In genomic region chr3:66398228-66399025, GRCh38 we compare ENCODE assay signal across 11 cellular contexts.
DNase-seq lines count a peak whose midpoint lies in the region; ATAC-seq and TF ChIP-seq lines count a peak whose summit lies in the region.
"Had no signal": no experiment of that assay in that cellular context is flagged by ENCODE, and none has a peak within 500 bp of the region (broad histone marks: within the 10 kb centered on the region; RNA-seq: fewer than 3 reads in every experiment).

No MANE protein-coding gene starts in this region.

- peaks cover 25% of the 10 kb centered on the region for H3K4me1 Mint-ChIP-seq in stimulated activated effector memory CD8-positive, alpha-beta T cell treated with anti-CD3 and anti-CD28 coated beads, Interleukin-12 subunit alpha, Interleukin-12 subunit beta, amount 100 ng/mL, for 72 hours

- peak overlapping the region; percentile 69 for H3K27ac Mint-ChIP-seq in stimulated activated effector memory CD8-positive, alpha-beta T cell treated with anti-CD3 and anti-CD28 coated beads, Interleukin-12 subunit alpha, Interleukin-12 subunit beta, amount 100 ng/mL, for 72 hours

- peak overlapping the region; percentile 35 for H3K27ac ChIP-seq in RWPE1

- H3K4me3 Mint-ChIP-seq in stimulated activated effector memory CD8-positive, alpha-beta T cell treated with anti-CD3 and anti-CD28 coated beads, Interleukin-12 subunit alpha, Interleukin-12 subunit beta, amount 100 ng/mL, for 72 hours = no peak overlapping the region

- CTCF ChIA-PET in RWPE1 (lab: Yijun Ruan, JAX) = interaction anchor here (0.6 to 1.1 kb wide), 3 partner anchors 9 to 1606 kb away, joined by 3 read pairs; no protein-coding TSS in a partner anchor

- no peak for TF ChIP-seq CTCF in RWPE1 (conservative IDR thresholded peaks at IDR 0.05; ENCODE audit: low read depth)
- no peak for TF ChIP-seq CTCF in fibroblast of mammary gland (conservative IDR thresholded peaks at IDR 0.05; ENCODE audit: control insufficient read depth, insufficient read depth, low read depth, low read length)

- no peaks in the 10 kb centered on the region for H3K9me3 Mint-ChIP-seq in stimulated activated effector memory CD8-positive, alpha-beta T cell treated with anti-CD3 and anti-CD28 coated beads, Interleukin-12 subunit alpha, Interleukin-12 subunit beta, amount 100 ng/mL, for 72 hours

- DNase-seq in NCI-H748 (lab: John Stamatoyannopoulos, UW; ENCODE audit: unreplicated experiment) (peak; percentile 23), NCI-H748 treated with DMSO at 0.1 percent for 48 hours (lab: John Stamatoyannopoulos, UW) (no peak), RWPE1 (ENCODE audit: low spot score) (no peak), fibroblast of mammary gland (ENCODE audit: low read depth) (peak; percentile 33), GF-D8 (lab: John Stamatoyannopoulos, UW) (no peak)
- no peak for DNase-seq in stimulated activated effector memory CD8-positive, alpha-beta T cell treated with anti-CD3 and anti-CD28 coated beads, Interleukin-12 subunit alpha, Interleukin-12 subunit beta, amount 100 ng/mL, for 72 hours (ENCODE audit: low spot score in 2 of 2)
- DNase-seq: activated CD4-positive, CD25-positive, alpha-beta regulatory T cell; occipital lobe had no signal

- no peak overlapping the region for H3K4me3 ChIP-seq in fibroblast of mammary gland (ENCODE audit: control insufficient read depth, low read depth, low read length)
- H3K4me3 ChIP-seq: GM12878 had no signal

- POLR2A ChIA-PET in RWPE1 (lab: Yijun Ruan, JAX; ENCODE audit: low non-redundant PET) = no interaction called here

- peaks cover 57% of the 10 kb centered on the region for H3K36me3 Mint-ChIP-seq in stimulated activated effector memory CD8-positive, alpha-beta T cell treated with anti-CD3 and anti-CD28 coated beads, Interleukin-12 subunit alpha, Interleukin-12 subunit beta, amount 100 ng/mL, for 72 hours

- ATAC-seq in stimulated activated effector memory CD8-positive, alpha-beta T cell treated with anti-CD3 and anti-CD28 coated beads, Interleukin-12 subunit alpha, Interleukin-12 subunit beta, amount 100 ng/mL, for 72 hours = no peak
- ATAC-seq in GM18861 (IDR thresholded peaks at IDR 0.05; ENCODE audit: unreplicated experiment) = no peak
- no peak for ATAC-seq in HG03432 (IDR thresholded peaks at IDR 0.05; ENCODE audit: unreplicated experiment)
- ATAC-seq: GM12878 had no signal

Comparison
In these comparisons a context has a peak if more than half of its experiments do, and no peak if none do; other contexts are left out.
1. DNase-seq: peak in NCI-H748 (single experiment) and fibroblast of mammary gland (single experiment); none in NCI-H748 treated with DMSO at 0.1 percent for 48 hours (single experiment), RWPE1 (single experiment), stimulated activated effector memory CD8-positive, alpha-beta T cell treated with anti-CD3 and anti-CD28 coated beads, Interleukin-12 subunit alpha, Interleukin-12 subunit beta, amount 100 ng/mL, for 72 hours (0 of 2) and GF-D8 (single experiment).